In genomic region chr14:103336191-103336590, GRCh38 we compare ENCODE assay signal across 13 cellular contexts. TPM values are rescaled to one million over a fixed set of nuclear protein-coding genes. Genes with fewer than 3 reads are reported as not detected.
DNase-seq lines count a peak whose midpoint lies in the region; ATAC-seq, FAIRE-seq and TF ChIP-seq lines count a peak whose summit lies in the region.
"Had no signal": no experiment of that assay in that cellular context is flagged by ENCODE, and none has a peak within 500 bp of the region (broad histone marks: within the 10 kb centered on the region; RNA-seq: fewer than 3 reads in every experiment).

No MANE protein-coding gene starts in this region.

- H3K4me1 ChIP-seq in HepG2 (ENCODE audit: insufficient read depth, low read length) (peaks cover 43% of the 10 kb centered on the region), subcutaneous abdominal adipose tissue (ENCODE audit: control insufficient read depth in 5 of 5, insufficient read depth in 5 of 5, low read length in 5 of 5) (peaks cover 2 to 32% (median 30%) of the 10 kb centered on the region in 5 donors)

- H3K9me3 ChIP-seq in HepG2 (ENCODE audit: low read length) (no peaks in the 10 kb centered on the region), subcutaneous abdominal adipose tissue (ENCODE audit: control insufficient read depth in 5 of 5, low read length in 5 of 5) (no peaks in the 10 kb centered on the region)
- H3K9me3 ChIP-seq: ovary had no signal

- POLR2A ChIA-PET in HepG2 (lab: Yijun Ruan, JAX) = interaction anchor here (5.0 kb wide), 1 partner anchor 10 kb away, joined by 87 read pairs; no protein-coding TSS in a partner anchor

- CTCF ChIA-PET in HepG2 (lab: Yijun Ruan, JAX; ENCODE audit: low intra/inter-chr PET ratio, low total read pairs) = no interaction called here

- H3K27me3 Mint-ChIP-seq in activated T-cell treated with anti-CD3 and anti-CD28 coated beads, Interleukin-2, amount 50 U/mL, for 24 hours = no peaks in the 10 kb centered on the region
- H3K27me3 Mint-ChIP-seq in activated naive CD8-positive, alpha-beta T cell = no peaks in the 10 kb centered on the region

- peak overlapping the region; percentile 97 for H3K4me2 ChIP-seq in HepG2 (ENCODE audit: low read depth, low read length)

- H3K27ac ChIP-seq in HepG2 (ENCODE audit: extremely low read length, insufficient read depth, low read length) = no peak overlapping the region
- peak overlapping the region; percentile 96 for H3K27ac ChIP-seq in subcutaneous abdominal adipose tissue (ENCODE audit: low read depth, low read length)
- H3K27ac ChIP-seq: ovary had no signal

- H2AFZ ChIP-seq in HepG2 (ENCODE audit: low read length) = no peak overlapping the region

- H3K27ac Mint-ChIP-seq in activated T-cell treated with anti-CD3 and anti-CD28 coated beads, Interleukin-2, amount 50 U/mL, for 24 hours = peak overlapping the region; percentile 98
- H3K27ac Mint-ChIP-seq in activated naive CD8-positive, alpha-beta T cell = peak overlapping the region; percentile 94

- H3K4me1 Mint-ChIP-seq in activated T-cell treated with anti-CD3 and anti-CD28 coated beads, Interleukin-2, amount 50 U/mL, for 24 hours (ENCODE audit: low read depth) = peaks cover 70% of the 10 kb centered on the region
- peaks cover 69% of the 10 kb centered on the region for H3K4me1 Mint-ChIP-seq in activated naive CD8-positive, alpha-beta T cell (ENCODE audit: low read depth)

- peaks cover 29% of the 10 kb centered on the region for H3K79me2 ChIP-seq in HepG2 (ENCODE audit: insufficient read depth, low read length)

- no peaks in the 10 kb centered on the region for H3K9me3 Mint-ChIP-seq in activated T-cell treated with anti-CD3 and anti-CD28 coated beads, Interleukin-2, amount 50 U/mL, for 24 hours
- no peaks in the 10 kb centered on the region for H3K9me3 Mint-ChIP-seq in activated naive CD8-positive, alpha-beta T cell (ENCODE audit: low read depth)

- no peak for TF ChIP-seq RAD21 in HepG2 (CRISPR knock-in tag; IDR thresholded peaks at IDR 0.05)

- no peak for ATAC-seq in HepG2

- TF ChIP-seq EP300 in HepG2 (IDR thresholded peaks at IDR 0.05; ENCODE audit: low read depth in 2 of 2, low read length in 2 of 2) = no peak
- no peak for TF ChIP-seq EP300 in HepG2 (CRISPR knock-in tag; IDR thresholded peaks at IDR 0.05; ENCODE audit: borderline replicate concordance)

- intact Hi-C loops in HepG2 (cut with micrococcal nuclease; ENCODE audit: unreplicated experiment) = no loop called here
- intact Hi-C loops in cardiac septum (cut with DNase I) = no loop called here

- TF ChIP-seq CTCF in HepG2 (CRISPR knock-in tag; IDR thresholded peaks at IDR 0.05) (no peak), GM13977 (IDR thresholded peaks at IDR 0.05; ENCODE audit: extremely low read depth, insufficient read depth, missing control alignments) (no peak)

- H3K36me3 ChIP-seq in HepG2 (replicated peaks in 1 of 2; ENCODE audit: control insufficient read depth in 1 of 2, insufficient read depth in 2 of 2, low read length in 2 of 2) (peaks cover 31 to 62% of the 10 kb centered on the region in 2 experiments), subcutaneous abdominal adipose tissue (ENCODE audit: control insufficient read depth in 5 of 5, insufficient read depth in 5 of 5, low read length in 5 of 5) (peaks cover 47 to 62% (median 59%) of the 10 kb centered on the region in 5 donors)
- H3K36me3 ChIP-seq: ovary had no signal

- H4K20me1 ChIP-seq in HepG2 (ENCODE audit: insufficient read depth, low read length) = peaks cover 35% of the 10 kb centered on the region

- in situ Hi-C loops in HepG2 (cut with HindIII; ENCODE audit: extremely low pct_ligation_motif_present, low pct_unique_long_range_greater_than_20kb) = no loop called here
- in situ Hi-C loops in GM13977 (cut with MboI; ENCODE audit: low pct_unique_long_range_greater_than_20kb, low sequenced_read_pairs, unreplicated experiment) = no loop called here

- H3K27me3 ChIP-seq in HepG2 (ENCODE audit: control insufficient read depth in 1 of 2, insufficient read depth in 2 of 2, low read length in 2 of 2) (no peaks in the 10 kb centered on the region; a peak in 1 of 5 replicates), subcutaneous abdominal adipose tissue (ENCODE audit: control insufficient read depth in 5 of 5, insufficient read depth in 4 of 5, low read length in 5 of 5) (no peaks in the 10 kb centered on the region)
- H3K27me3 ChIP-seq: ovary had no signal

- no TSS peak for BruUV-seq in HepG2 (replicated peaks; lab: Mats Ljungman, UMichigan)

- H3K9ac ChIP-seq in HepG2 (ENCODE audit: insufficient read depth, low read depth, low read length) (peak overlapping the region; percentile 100), subcutaneous abdominal adipose tissue (ENCODE audit: low read length in 5 of 5) (no peak overlapping the region)

- no peak for FAIRE-seq in HepG2 (lab: Jason Lieb, UNC)

- WGBS in HepG2 (ENCODE audit: low lambda C conversion rate) = 97% methylated on average over 14 of the region's 14 CpGs

- H3K4me3 ChIP-seq in HepG2 (replicated peaks in 1 of 3; ENCODE audit: insufficient read depth in 1 of 3, low read depth in 2 of 3, low read length in 3 of 3) = peak overlapping the region in 2 of 3 experiments; percentile 25 to 97; a peak in 1 of 6 replicates
- peak overlapping the region; percentile 81 to 95 (median 89) for H3K4me3 ChIP-seq in subcutaneous abdominal adipose tissue (ENCODE audit: low read depth in 1 of 5, low read length in 5 of 5)

- peaks cover 74% of the 10 kb centered on the region for H3K36me3 Mint-ChIP-seq in activated T-cell treated with anti-CD3 and anti-CD28 coated beads, Interleukin-2, amount 50 U/mL, for 24 hours (ENCODE audit: low read depth)
- H3K36me3 Mint-ChIP-seq in activated naive CD8-positive, alpha-beta T cell = peaks cover 21% of the 10 kb centered on the region

- TF ChIP-seq POLR2A in HepG2 (IDR thresholded peaks at IDR 0.05; ENCODE audit: insufficient read depth in 1 of 2, low read depth in 2 of 2, low read length in 2 of 2) = no peak

- peak overlapping the region; percentile 93 for H3K4me3 Mint-ChIP-seq in activated T-cell treated with anti-CD3 and anti-CD28 coated beads, Interleukin-2, amount 50 U/mL, for 24 hours
- H3K4me3 Mint-ChIP-seq in activated naive CD8-positive, alpha-beta T cell = peak overlapping the region; percentile 96

- no peak for DNase-seq in activated T-cell treated with anti-CD3 and anti-CD28 coated beads, Interleukin-2, amount 50 U/mL, for 24 hours
- no peak for DNase-seq in activated T-cell treated with anti-CD3 and anti-CD28 coated beads, Interleukin-2, amount 50 U/mL, for 48 hours
- DNase-seq in HepG2 (ENCODE audit: low spot score) = no peak
- no peak for DNase-seq in GM13977 (ENCODE audit: low spot score)
- no peak for DNase-seq in retina
- no peak for DNase-seq in cardiac septum (ENCODE audit: low spot score)
- DNase-seq: activated CD4-positive, alpha-beta T cell treated with anti-CD3 and anti-CD28 coated beads for 48 hours; C1 segment of cervical spinal cord; erythroblast; ovary; stimulated activated naive CD4-positive, alpha-beta T cell had no signal

RNA-seq across cellular contexts. Expression of gene EIF5, which starts 2.2 kb away (rescaled TPM):
- total RNA-seq in HepG2 (2016; rRNA removed; fragmentation: Illumina TruSeq; extraction: Trizol) = 281 and 333 TPM in 2 replicates
- total RNA-seq in HepG2 (2016; cell fraction: cytosol; rRNA removed; fragmentation: Illumina TruSeq; extraction: Trizol; ENCODE audit: low read depth) = 57.6 and 59.2 TPM in 2 replicates
- 289 and 316 TPM in 2 replicates for total RNA-seq in HepG2 (2016; cell fraction: insoluble cytoplasmic fraction; rRNA removed; fragmentation: Illumina TruSeq; extraction: Trizol)
- total RNA-seq in HepG2 (2016; cell fraction: membrane; rRNA removed; fragmentation: Illumina TruSeq; extraction: Trizol) = 131 and 147 TPM in 2 replicates
- total RNA-seq in HepG2 (2016; cell fraction: nucleus; rRNA removed; fragmentation: Illumina TruSeq; extraction: Trizol) = 180 TPM in 2 replicates
- polyA plus RNA-seq in HepG2 (2011; rRNA removed) = 147 and 189 TPM in 2 replicates
- 98.3 and 109 TPM in 2 replicates for polyA plus RNA-seq in HepG2 (2011; cell fraction: cytosol; rRNA removed)
- 192 and 267 TPM in 2 replicates for polyA plus RNA-seq in HepG2 (2011; cell fraction: nucleus; rRNA removed)
- 226 and 227 TPM in 2 replicates for polyA plus RNA-seq in HepG2 (2012)
- 34.1 and 47.0 TPM in 2 replicates for polyA plus RNA-seq in HepG2 (2016; cell fraction: cytosol; fragmentation: Illumina TruSeq; extraction: Trizol; ENCODE audit: low read depth)
- polyA plus RNA-seq in HepG2 (2016; cell fraction: insoluble cytoplasmic fraction; fragmentation: Illumina TruSeq; extraction: Trizol; ENCODE audit: low read depth) = 286 and 291 TPM in 2 replicates
- polyA plus RNA-seq in HepG2 (2016; cell fraction: membrane; fragmentation: Illumina TruSeq; extraction: Trizol; ENCODE audit: low read depth) = 74.1 and 96.9 TPM in 2 replicates
- polyA plus RNA-seq in HepG2 (2016; cell fraction: nucleus; fragmentation: Illumina TruSeq; extraction: Trizol; ENCODE audit: insufficient read depth, low read depth) = 188 and 207 TPM in 2 replicates
- 81.5 and 123 TPM in 2 replicates for polyA minus RNA-seq in HepG2 (2011; rRNA and poly(A)+ RNA removed; ENCODE audit: low replicate concordance)
- 55.8 and 65.8 TPM in 2 replicates for polyA minus RNA-seq in HepG2 (2011; cell fraction: cytosol; rRNA and poly(A)+ RNA removed)
- polyA minus RNA-seq in HepG2 (2011; cell fraction: nucleus; rRNA and poly(A)+ RNA removed) = 331 and 439 TPM in 2 replicates
- total RNA-seq in cardiac septum = 222 TPM

RNA-seq across cellular contexts. Expression of gene MARK3, which starts 49.0 kb away (rescaled TPM):
- total RNA-seq in HepG2 (2016; rRNA removed; fragmentation: Illumina TruSeq; extraction: Trizol) (41.4 and 56.6 TPM in 2 replicates), cardiac septum (69.4 TPM)
- total RNA-seq in HepG2 (2016; cell fraction: cytosol; rRNA removed; fragmentation: Illumina TruSeq; extraction: Trizol; ENCODE audit: low read depth) = 25.7 and 31.4 TPM in 2 replicates
- 41.7 and 52.5 TPM in 2 replicates for total RNA-seq in HepG2 (2016; cell fraction: insoluble cytoplasmic fraction; rRNA removed; fragmentation: Illumina TruSeq; extraction: Trizol)
- total RNA-seq in HepG2 (2016; cell fraction: membrane; rRNA removed; fragmentation: Illumina TruSeq; extraction: Trizol) = 39.1 and 48.5 TPM in 2 replicates
- 69.9 and 73.0 TPM in 2 replicates for total RNA-seq in HepG2 (2016; cell fraction: nucleus; rRNA removed; fragmentation: Illumina TruSeq; extraction: Trizol)
- polyA plus RNA-seq in HepG2 (2011; rRNA removed) = 45.0 and 47.7 TPM in 2 replicates
- 20.4 and 22.0 TPM in 2 replicates for polyA plus RNA-seq in HepG2 (2011; cell fraction: cytosol; rRNA removed)
- 65.4 and 76.5 TPM in 2 replicates for polyA plus RNA-seq in HepG2 (2011; cell fraction: nucleus; rRNA removed)
- polyA plus RNA-seq in HepG2 (2012) = 28.5 and 28.9 TPM in 2 replicates
- polyA plus RNA-seq in HepG2 (2016; cell fraction: cytosol; fragmentation: Illumina TruSeq; extraction: Trizol; ENCODE audit: low read depth) = 16.6 and 18.4 TPM in 2 replicates
- 45.7 and 50.4 TPM in 2 replicates for polyA plus RNA-seq in HepG2 (2016; cell fraction: insoluble cytoplasmic fraction; fragmentation: Illumina TruSeq; extraction: Trizol; ENCODE audit: low read depth)
- 24.0 and 32.3 TPM in 2 replicates for polyA plus RNA-seq in HepG2 (2016; cell fraction: membrane; fragmentation: Illumina TruSeq; extraction: Trizol; ENCODE audit: low read depth)
- polyA plus RNA-seq in HepG2 (2016; cell fraction: nucleus; fragmentation: Illumina TruSeq; extraction: Trizol; ENCODE audit: insufficient read depth, low read depth) = 133 and 146 TPM in 2 replicates
- 31.1 and 72.6 TPM in 2 replicates for polyA minus RNA-seq in HepG2 (2011; rRNA and poly(A)+ RNA removed; ENCODE audit: low replicate concordance)
- polyA minus RNA-seq in HepG2 (2011; cell fraction: cytosol; rRNA and poly(A)+ RNA removed) = 21.5 and 30.2 TPM in 2 replicates
- polyA minus RNA-seq in HepG2 (2011; cell fraction: nucleus; rRNA and poly(A)+ RNA removed) = 80.9 and 98.8 TPM in 2 replicates
